ENCODE assay signal across 8 cellular contexts in the genomic region with DNA sequence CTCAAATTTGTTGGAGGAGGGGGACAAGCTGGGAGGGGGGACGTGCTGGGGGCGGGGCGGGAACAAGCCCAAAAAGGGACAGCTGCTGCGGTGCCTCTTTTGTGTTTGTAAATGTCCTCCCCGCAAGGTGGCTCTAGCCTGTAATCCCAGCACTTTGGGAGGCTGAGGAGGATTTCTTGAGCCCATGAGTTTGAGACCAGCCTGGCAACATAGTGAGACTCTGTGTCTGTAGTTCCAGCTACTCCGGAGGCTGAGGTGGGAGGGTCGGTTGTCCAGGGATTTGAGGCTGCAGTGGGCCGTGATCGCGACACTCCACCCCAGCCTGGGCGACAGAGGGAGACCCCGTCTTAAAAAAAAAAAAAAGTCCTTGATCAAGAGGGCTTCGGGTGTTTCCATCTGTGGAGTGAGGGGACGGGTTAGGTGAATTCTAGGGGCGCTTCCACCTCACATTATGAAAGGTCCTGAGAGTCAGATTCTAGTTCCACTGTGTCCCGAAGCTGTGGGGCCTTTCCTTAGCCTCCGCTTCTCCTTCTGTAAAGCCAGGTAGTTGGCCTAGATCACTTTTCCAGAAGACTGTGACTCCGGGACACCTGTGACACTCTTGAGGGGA. TPM values are rescaled to one million over a fixed set of nuclear protein-coding genes. Genes with fewer than 3 reads are reported as not detected.
A peak's percentile ranks its signal among the peaks of the same experiment; 100 is the strongest.
DNase-seq lines count a peak whose midpoint lies in the region; ATAC-seq and TF ChIP-seq lines count a peak whose summit lies in the region.

No MANE protein-coding gene starts in this region.

- H3K27ac ChIP-seq in tibial artery = peak overlapping the region; percentile 96 to 100

- no peaks in the 10 kb centered on the region for H3K36me3 ChIP-seq in tibial artery

- CTCF ChIA-PET in MCF 10A (lab: Yijun Ruan, JAX) = interaction anchor here (0.6 to 1.2 kb wide), 5 partner anchors 24 to 510 kb away, joined by 3 to 10 read pairs (median 4); no protein-coding TSS in a partner anchor

- TF ChIP-seq CTCF in MCF 10A (IDR thresholded peaks at IDR 0.05; ENCODE audit: unreplicated experiment) = no peak
- peak in 1 of 2 experiments; percentile 5 for TF ChIP-seq CTCF in tibial artery (IDR thresholded peaks at IDR 0.05)

- H3K4me3 ChIP-seq in tibial artery = peak overlapping the region; percentile 79 to 100

- POLR2A ChIA-PET in MCF 10A (lab: Yijun Ruan, JAX) = interaction anchor here (0.6 to 6.3 kb wide), 35 partner anchors 10 to 729 kb away, joined by 3 to 58 read pairs (median 5); a partner anchor contains a TSS

- peak overlapping the region; percentile 87 for H3K27ac Mint-ChIP-seq in MCF 10A (ENCODE audit: low read depth, unreplicated experiment)

- intact Hi-C loops in MCF 10A (cut with micrococcal nuclease) (loop anchor here (10.0 kb wide), 1 partner anchor 512 kb away; no protein-coding TSS in a partner anchor), tibial artery (cut with DNase I; ENCODE audit: low total_unique reads) (no loop called here)

- H3K4me3 Mint-ChIP-seq in MCF 10A (ENCODE audit: unreplicated experiment) = peak overlapping the region; percentile 87

- peak; percentile 52 for ATAC-seq in left lobe of liver
- ATAC-seq in HG03469 (IDR thresholded peaks at IDR 0.05; ENCODE audit: unreplicated experiment) = no peak

- H3K27me3 Mint-ChIP-seq in MCF 10A (ENCODE audit: insufficient read depth, unreplicated experiment) = no peaks in the 10 kb centered on the region

- peaks cover 0 to 36% (median 24%) of the 10 kb centered on the region in 4 donors for H3K4me1 ChIP-seq in tibial artery

- H3K36me3 Mint-ChIP-seq in MCF 10A (ENCODE audit: insufficient read depth, unreplicated experiment) = peaks cover 31% of the 10 kb centered on the region

- no peaks in the 10 kb centered on the region for H3K9me3 Mint-ChIP-seq in MCF 10A (ENCODE audit: unreplicated experiment)

- DNase-seq in Daoy (ENCODE audit: low read depth) (peak; percentile 49), M059J (ENCODE audit: low read depth) (peak; percentile 50), MCF 10A (ENCODE audit: unreplicated experiment) (peak; percentile 38), left lobe of liver (ENCODE audit: low spot score) (peak; percentile 53), tibial artery (peak; percentile 47 to 66), NCI-H1105 (lab: John Stamatoyannopoulos, UW) (no peak), NCI-H187 treated with DMSO at 0.1 percent for 48 hours (lab: John Stamatoyannopoulos, UW) (no peak)

- no peaks in the 10 kb centered on the region for H3K9me3 ChIP-seq in tibial artery

- TSS peak; percentile 67 for BruUV-seq in MCF 10A (replicated peaks; lab: Mats Ljungman, UMichigan)

- H3K27me3 ChIP-seq in tibial artery = no peaks in the 10 kb centered on the region

- H3K4me1 Mint-ChIP-seq in MCF 10A (ENCODE audit: insufficient read depth, unreplicated experiment) = peaks cover 43% of the 10 kb centered on the region

RNA-seq across cellular contexts. Expression of a gene that starts 0.8 kb away (rescaled TPM):
- total RNA-seq in Daoy (2014; rRNA removed; shearing (Covaris generic)) = 255 and 285 TPM in 2 replicates
- 184 and 277 TPM in 2 replicates for total RNA-seq in M059J (2014; rRNA removed; shearing (Covaris generic))
- total RNA-seq in MCF 10A (2022) (519 and 638 TPM in 2 replicates), left lobe of liver (116 TPM)

Comparison
In these comparisons a context has a peak if more than half of its experiments do, and no peak if none do; other contexts are left out.
1. DNase-seq: peak in Daoy (single experiment), M059J (single experiment), MCF 10A (single experiment), left lobe of liver (single experiment) and tibial artery (2 of 2); none in NCI-H1105 (single experiment) and NCI-H187 treated with DMSO at 0.1 percent for 48 hours (single experiment).